ENCODE assay signal across 9 cellular contexts in genomic region chr7:100626055-100626454, GRCh38. TPM values are rescaled to one million over a fixed set of nuclear protein-coding genes. Genes with fewer than 3 reads are reported as not detected.
DNase-seq lines count a peak whose midpoint lies in the region; ATAC-seq, FAIRE-seq and TF ChIP-seq lines count a peak whose summit lies in the region.
"Had no signal": no experiment of that assay in that cellular context is flagged by ENCODE, and none has a peak within 500 bp of the region (broad histone marks: within the 10 kb centered on the region; RNA-seq: fewer than 3 reads in every experiment).

No MANE protein-coding gene starts in this region.

- H3K27me3 Mint-ChIP-seq in activated T-cell treated with anti-CD3 and anti-CD28 coated beads, Interleukin-2, amount 50 U/mL, for 72 hours (ENCODE audit: low read depth) = no peaks in the 10 kb centered on the region
- H3K27me3 Mint-ChIP-seq in activated B cell treated with CpG ODN at 0.5 μM for 24 hours = no peaks in the 10 kb centered on the region

- H3K9me3 ChIP-seq in iPS-18c (ENCODE audit: control insufficient read depth, insufficient read depth, low read length) (no peaks in the 10 kb centered on the region), testis (no peaks in the 10 kb centered on the region)

- DNase-seq in activated T-cell treated with anti-CD3 and anti-CD28 coated beads, Interleukin-2, amount 50 U/mL, for 72 hours = no peak
- DNase-seq in activated T-cell treated with anti-CD3 and anti-CD28 coated beads, Interleukin-2, amount 50 U/mL, for 48 hours = no peak
- DNase-seq in activated B cell treated with CpG ODN at 0.5 μM for 24 hours (no peak), testis (no peak), left lobe of liver (ENCODE audit: low spot score) (no peak), GM12891 (ENCODE audit: insufficient read length, low spot score) (no peak)

- peaks cover 5% of the 10 kb centered on the region for H3K4me1 Mint-ChIP-seq in activated T-cell treated with anti-CD3 and anti-CD28 coated beads, Interleukin-2, amount 50 U/mL, for 72 hours (ENCODE audit: low read depth)
- peaks cover 10% of the 10 kb centered on the region for H3K4me1 Mint-ChIP-seq in activated B cell treated with CpG ODN at 0.5 μM for 24 hours

- CTCF ChIA-PET in activated B cell treated with CpG ODN at 0.5 μM for 24 hours (lab: Charles Lee) = no interaction called here

- no peaks in the 10 kb centered on the region for H3K36me3 ChIP-seq in testis (ENCODE audit: low read depth, missing control alignments)

- no peak for ATAC-seq in activated T-cell treated with anti-CD3 and anti-CD28 coated beads, Interleukin-2, amount 50 U/mL, for 72 hours (replicated peaks in 1 of 2)
- ATAC-seq in activated B cell treated with CpG ODN at 0.5 μM for 24 hours (ENCODE audit: low read depth) (no peak), GM19467 (IDR thresholded peaks at IDR 0.05; ENCODE audit: unreplicated experiment) (no peak), left lobe of liver (no peak)

- no peaks in the 10 kb centered on the region for H3K27me3 ChIP-seq in testis

- POLR2A ChIA-PET in activated B cell treated with CpG ODN at 0.5 μM for 24 hours (lab: Charles Lee) = interaction anchor here (0.7 to 2.0 kb wide), 7 partner anchors 13 to 80 kb away, joined by 3 to 23 read pairs (median 5); partner anchors contain the start of genes FBXO24, GNB2, LRCH4 and MOSPD3

- TF ChIP-seq CTCF in activated B cell treated with CpG ODN at 0.5 μM for 24 hours (IDR thresholded peaks at IDR 0.05) (no peak), testis (IDR thresholded peaks at IDR 0.05) (no peak)

- no peaks in the 10 kb centered on the region for H3K9me3 Mint-ChIP-seq in activated T-cell treated with anti-CD3 and anti-CD28 coated beads, Interleukin-2, amount 50 U/mL, for 72 hours
- no peaks in the 10 kb centered on the region for H3K9me3 Mint-ChIP-seq in activated B cell treated with CpG ODN at 0.5 μM for 24 hours

- H3K36me3 Mint-ChIP-seq in activated T-cell treated with anti-CD3 and anti-CD28 coated beads, Interleukin-2, amount 50 U/mL, for 72 hours (ENCODE audit: insufficient read depth in 2 of 2) = no peaks in the 10 kb centered on the region
- no peaks in the 10 kb centered on the region for H3K36me3 Mint-ChIP-seq in activated B cell treated with CpG ODN at 0.5 μM for 24 hours (ENCODE audit: low read depth)

- H3K4me3 ChIP-seq in iPS-18c (ENCODE audit: insufficient read depth, low read depth, low read length) = peak overlapping the region; percentile 46
- H3K4me3 ChIP-seq in testis = peak overlapping the region; percentile 20 to 21

- intact Hi-C loops in activated B cell treated with CpG ODN at 0.5 μM for 24 hours (cut with micrococcal nuclease) = loop anchor here (1.0 to 2.0 kb wide), 5 partner anchors 13 to 61 kb away; partner anchors contain the start of gene GNB2
- intact Hi-C loops in testis (cut with DNase I; ENCODE audit: low total_unique reads) = no loop called here

- 9 to 13% methylated on average over 3 of the region's 3 CpGs for WGBS in testis, 2 donors

- TF ChIP-seq POLR2A in testis (IDR thresholded peaks at IDR 0.05) = no peak
- no peak for TF ChIP-seq POLR2A in GM12891 (IDR thresholded peaks at IDR 0.05; ENCODE audit: low read depth, low read length)

- H3K27ac ChIP-seq in testis = no peak overlapping the region

- no peak for FAIRE-seq in GM12891 (lab: Jason Lieb, UNC)

- H3K4me3 Mint-ChIP-seq in activated T-cell treated with anti-CD3 and anti-CD28 coated beads, Interleukin-2, amount 50 U/mL, for 72 hours = peak overlapping the region; percentile 82 to 84
- peak overlapping the region; percentile 67 for H3K4me3 Mint-ChIP-seq in activated B cell treated with CpG ODN at 0.5 μM for 24 hours

- H3K4me1 ChIP-seq in testis = peaks cover 2% of the 10 kb centered on the region

- H3K27ac Mint-ChIP-seq in activated T-cell treated with anti-CD3 and anti-CD28 coated beads, Interleukin-2, amount 50 U/mL, for 72 hours = no peak overlapping the region
- H3K27ac Mint-ChIP-seq in activated B cell treated with CpG ODN at 0.5 μM for 24 hours = no peak overlapping the region

TF ChIP-seq in GM12891, 5 proteins besides CTCF, POLR2A, EP300 and RAD21:
- TF ChIP-seq POU2F2 (IDR thresholded peaks at IDR 0.05; ENCODE audit: low read depth, low read length) (no peak), POLR2AphosphoS5 (IDR thresholded peaks at IDR 0.05; ENCODE audit: low read depth, low read length) (no peak), TAF1 (IDR thresholded peaks at IDR 0.05; ENCODE audit: low read depth, low read length) (no peak), SPI1 (IDR thresholded peaks at IDR 0.05; ENCODE audit: low read depth, low read length) (no peak), PAX5 (IDR thresholded peaks at IDR 0.05; ENCODE audit: insufficient read depth, low read length, severe bottlenecking) (no peak)

RNA-seq across cellular contexts. Expression of gene MOSPD3, which starts 13.7 kb away (rescaled TPM):
- total RNA-seq in activated T-cell treated with anti-CD3 and anti-CD28 coated beads, Interleukin-2, amount 50 U/mL, for 72 hours = 10 to 100 TPM; 12.6 to 13.4 TPM
- total RNA-seq in activated B cell treated with CpG ODN at 0.5 μM for 24 hours = 10.5 and 11.9 TPM in 2 replicates
- total RNA-seq in testis = 10 to 100 TPM; 40.6 to 78.9 TPM
- 62.8 TPM for polyA plus RNA-seq in testis (ENCODE audit: insufficient read depth, low read depth, low replicate concordance)
- total RNA-seq in left lobe of liver = 20.3 TPM
- polyA plus RNA-seq in GM12891 (2012; ENCODE audit: low read depth, missing spikeins) = 7.9 TPM

RNA-seq across cellular contexts. Expression of gene TFR2, which starts 15.3 kb away (rescaled TPM):
- total RNA-seq in activated T-cell treated with anti-CD3 and anti-CD28 coated beads, Interleukin-2, amount 50 U/mL, for 72 hours = 1 to 10 TPM; 4.7 to 5.8 TPM
- total RNA-seq in activated B cell treated with CpG ODN at 0.5 μM for 24 hours = 7.5 and 8.5 TPM in 2 replicates
- 1 to 10 TPM in 1 of 2 donors, under 1 TPM in 1; 0.87 to 1.5 TPM for total RNA-seq in testis
- 1.1 TPM for polyA plus RNA-seq in testis (ENCODE audit: insufficient read depth, low read depth, low replicate concordance)
- 689 TPM for total RNA-seq in left lobe of liver
- polyA plus RNA-seq in GM12891 (2012; ENCODE audit: low read depth, missing spikeins) = 2.1 TPM

RNA-seq across cellular contexts. Expression of gene PCOLCE, which starts 23.9 kb away (rescaled TPM):
- 10 to 100 TPM; 12.9 to 13.7 TPM for total RNA-seq in activated T-cell treated with anti-CD3 and anti-CD28 coated beads, Interleukin-2, amount 50 U/mL, for 72 hours
- total RNA-seq in activated B cell treated with CpG ODN at 0.5 μM for 24 hours (5.4 and 5.8 TPM in 2 replicates), testis (10 to 100 TPM; 26.0 to 30.2 TPM), left lobe of liver (71.8 TPM)
- polyA plus RNA-seq in testis (ENCODE audit: insufficient read depth, low read depth, low replicate concordance) = 104 TPM
- 0.99 TPM for polyA plus RNA-seq in GM12891 (2012; ENCODE audit: low read depth, missing spikeins)

RNA-seq across cellular contexts. Expression of gene ACTL6B, which starts 30.2 kb away (rescaled TPM):
- total RNA-seq in activated T-cell treated with anti-CD3 and anti-CD28 coated beads, Interleukin-2, amount 50 U/mL, for 72 hours = not detected
- total RNA-seq in activated B cell treated with CpG ODN at 0.5 μM for 24 hours = not detected in 2 replicates
- total RNA-seq in testis = 1 to 10 TPM in 1 of 2 donors, under 1 TPM in 1; 0.79 to 1.2 TPM
- 2.1 TPM for polyA plus RNA-seq in testis (ENCODE audit: insufficient read depth, low read depth, low replicate concordance)
- total RNA-seq in left lobe of liver = not detected
- not detected for polyA plus RNA-seq in GM12891 (2012; ENCODE audit: low read depth, missing spikeins)
- polyA plus RNA-seq: CD14-positive monocyte had no signal

RNA-seq across cellular contexts. Expression of gene FBXO24, which starts 39.9 kb away (rescaled TPM):
- total RNA-seq in activated T-cell treated with anti-CD3 and anti-CD28 coated beads, Interleukin-2, amount 50 U/mL, for 72 hours = 1 to 10 TPM; 2.1 to 3.6 TPM
- total RNA-seq in activated B cell treated with CpG ODN at 0.5 μM for 24 hours (0.29 and 1.9 TPM in 2 replicates), testis (10 to 100 TPM; 37.5 to 74.5 TPM), left lobe of liver (1.0 TPM)
- 112 TPM for polyA plus RNA-seq in testis (ENCODE audit: insufficient read depth, low read depth, low replicate concordance)
- 0.45 TPM for polyA plus RNA-seq in GM12891 (2012; ENCODE audit: low read depth, missing spikeins)

Comparison
In these comparisons a context has a peak if more than half of its experiments do, and no peak if none do; other contexts are left out.
1. RNA of gene TFR2, which starts 15.3 kb away (total RNA-seq): 689 TPM in left lobe of liver (single experiment); 7.5 to 8.5 TPM in activated B cell treated with CpG ODN at 0.5 μM for 24 hours, 4.7 to 5.8 TPM in activated T-cell treated with anti-CD3 and anti-CD28 coated beads, Interleukin-2, amount 50 U/mL, for 72 hours and 0.87 to 1.5 TPM in testis; every median in the first group is over 10 times any median in the second.